ENCODE assay signal across 25 cellular contexts in genomic region chr1:179591253-179591591, GRCh38. TPM values are rescaled to one million over a fixed set of nuclear protein-coding genes. Genes with fewer than 3 reads are reported as not detected.
DNase-seq lines count a peak whose midpoint lies in the region; ATAC-seq and TF ChIP-seq lines count a peak whose summit lies in the region.
"Had no signal": no experiment of that assay in that cellular context is flagged by ENCODE, and none has a peak within 500 bp of the region (broad histone marks: within the 10 kb centered on the region; RNA-seq: fewer than 3 reads in every experiment).

No MANE protein-coding gene starts in this region.

- no peak overlapping the region for H3K27ac ChIP-seq in colonic mucosa
- no peak overlapping the region for H3K27ac ChIP-seq in neuronal stem cell (replicated peaks; ENCODE audit: low read length)
- H3K27ac ChIP-seq in naive thymus-derived CD4-positive, alpha-beta T cell (ENCODE audit: low read depth, low read length): no peak overlapping the region
- H3K27ac ChIP-seq: dorsolateral prefrontal cortex, epithelial cell of prostate, gastroesophageal sphincter, pancreas, uterus had no signal

- H3K4me3 ChIP-seq in colonic mucosa (peak overlapping the region; percentile 32), neuronal stem cell (ENCODE audit: low read length in 2 of 2) (no peak overlapping the region)
- no peak overlapping the region for H3K4me3 ChIP-seq in naive thymus-derived CD4-positive, alpha-beta T cell (ENCODE audit: low read length)
- H3K4me3 ChIP-seq: uterus had no signal

- H3K4me3 Mint-ChIP-seq in stimulated activated naive CD8-positive, alpha-beta T cell treated with anti-CD3 and anti-CD28 coated beads, Interleukin-15, amount 100 ng/mL, for 72 hours: no peak overlapping the region
- H3K4me3 Mint-ChIP-seq in T-helper 2 cell treated with Interferon-gamma antibody and Interleukin-4, amounts not matched to agents 5 μg/mL and 100 μg/mL, for 36 hours: no peak overlapping the region
- no peak overlapping the region for H3K4me3 Mint-ChIP-seq in naive thymus-derived CD4-positive, alpha-beta T cell
- H3K4me3 Mint-ChIP-seq: CD4-positive, alpha-beta T cell; naive B cell had no signal

- no peaks in the 10 kb centered on the region for H3K9me3 Mint-ChIP-seq in stimulated activated naive CD8-positive, alpha-beta T cell treated with anti-CD3 and anti-CD28 coated beads, Interleukin-15, amount 100 ng/mL, for 72 hours
- no peaks in the 10 kb centered on the region for H3K9me3 Mint-ChIP-seq in T-helper 2 cell treated with Interferon-gamma antibody and Interleukin-4, amounts not matched to agents 5 μg/mL and 100 μg/mL, for 36 hours
- peaks cover 0 to 9% (median 0%) of the 10 kb centered on the region in 11 donors for H3K9me3 Mint-ChIP-seq in naive thymus-derived CD4-positive, alpha-beta T cell
- H3K9me3 Mint-ChIP-seq: CD4-positive, alpha-beta T cell had no signal

- H3K36me3 ChIP-seq in colonic mucosa: no peaks in the 10 kb centered on the region
- no peaks in the 10 kb centered on the region for H3K36me3 ChIP-seq in neuronal stem cell (replicated peaks in 1 of 2; ENCODE audit: control insufficient read depth in 2 of 2, insufficient read depth in 2 of 2, low read length in 2 of 2)
- H3K36me3 ChIP-seq in naive thymus-derived CD4-positive, alpha-beta T cell (ENCODE audit: control insufficient read depth in 2 of 3, insufficient read depth in 3 of 3, low read length in 3 of 3): no peaks in the 10 kb centered on the region
- H3K36me3 ChIP-seq: gastroesophageal sphincter, pancreas, uterus had no signal

- H4K8ac ChIP-seq in neuronal stem cell (ENCODE audit: low read depth, low read length): no peak overlapping the region

- no peak overlapping the region for H2BK12ac ChIP-seq in neuronal stem cell (ENCODE audit: low read length)

- no peak overlapping the region for H3K4ac ChIP-seq in neuronal stem cell (ENCODE audit: low read length)

- POLR2A ChIA-PET in naive thymus-derived CD4-positive, alpha-beta T cell (lab: Charles Lee): no interaction called here

- no peak overlapping the region for H3K14ac ChIP-seq in neuronal stem cell (ENCODE audit: low read length)

- peak overlapping the region; percentile 37 for H3K23ac ChIP-seq in neuronal stem cell (ENCODE audit: low read depth, low read length, poor library complexity)

- intact Hi-C loops in colonic mucosa (cut with DNase I): no loop called here
- intact Hi-C loops in naive thymus-derived CD4-positive, alpha-beta T cell (cut with micrococcal nuclease): no loop called here

- DNase-seq in stimulated activated naive CD8-positive, alpha-beta T cell treated with anti-CD3 and anti-CD28 coated beads, Interleukin-15, amount 100 ng/mL, for 72 hours: no peak
- DNase-seq in stimulated activated naive CD8-positive, alpha-beta T cell treated with anti-CD3 and anti-CD28 coated beads, Interleukin-15, Interleukin-2, amounts not matched to agents 100 U/mL and 50 U/mL, for 24 hours: no peak
- DNase-seq in colonic mucosa (no peak), neuronal stem cell (ENCODE audit: low spot score) (no peak), NCI-H2081 (lab: John Stamatoyannopoulos, UW) (no peak)
- no peak for DNase-seq in T-helper 2 cell treated with Interferon-gamma antibody and Interleukin-4, amounts not matched to agents 5 μg/mL and 100 μg/mL, for 36 hours (ENCODE audit: low spot score)
- DNase-seq in naive thymus-derived CD4-positive, alpha-beta T cell: no peak
- DNase-seq: ACHN; activated gamma-delta T cell; CD4-positive, alpha-beta T cell; dorsolateral prefrontal cortex; mesenchymal stem cell; MM.1S; naive B cell; NCI-H2171 treated with DMSO at 0.1 percent for 48 hours; SHP77; stimulated activated naive CD4-positive, alpha-beta T cell treated with Interleukin-2 at 50 U/mL for 16 hours; uterus had no signal

- no peaks in the 10 kb centered on the region for H3K4me1 Mint-ChIP-seq in stimulated activated naive CD8-positive, alpha-beta T cell treated with anti-CD3 and anti-CD28 coated beads, Interleukin-15, amount 100 ng/mL, for 72 hours
- no peaks in the 10 kb centered on the region for H3K4me1 Mint-ChIP-seq in T-helper 2 cell treated with Interferon-gamma antibody and Interleukin-4, amounts not matched to agents 5 μg/mL and 100 μg/mL, for 36 hours (ENCODE audit: low read depth)
- peaks cover 0 to 4% (median 0%) of the 10 kb centered on the region in 7 donors for H3K4me1 Mint-ChIP-seq in naive thymus-derived CD4-positive, alpha-beta T cell
- H3K4me1 Mint-ChIP-seq: naive B cell had no signal

- H3K9ac ChIP-seq in colonic mucosa (ENCODE audit: low read depth in 2 of 2, low read length in 2 of 2): no peak overlapping the region
- peak overlapping the region; percentile 63 for H3K9ac ChIP-seq in neuronal stem cell (ENCODE audit: low read depth, low read length, poor library complexity)

- no peak overlapping the region for H2BK5ac ChIP-seq in neuronal stem cell (ENCODE audit: low read length)

- H2AFZ ChIP-seq in neuronal stem cell (ENCODE audit: low read length): no peak overlapping the region

- H3K18ac ChIP-seq in neuronal stem cell (ENCODE audit: low read length): peak overlapping the region; percentile 65

- no peaks in the 10 kb centered on the region for H3K9me3 ChIP-seq in colonic mucosa
- H3K9me3 ChIP-seq in neuronal stem cell (replicated peaks in 1 of 2; ENCODE audit: control insufficient read depth in 2 of 2, insufficient read depth in 1 of 2, low read depth in 1 of 2, low read length in 2 of 2): no peaks in the 10 kb centered on the region
- H3K9me3 ChIP-seq in naive thymus-derived CD4-positive, alpha-beta T cell (ENCODE audit: control insufficient read depth in 2 of 3, low read length in 3 of 3): no peaks in the 10 kb centered on the region
- H3K9me3 ChIP-seq: pancreas, uterus had no signal

- peak; percentile 8 for ATAC-seq in stimulated activated naive CD8-positive, alpha-beta T cell treated with anti-CD3 and anti-CD28 coated beads, Interleukin-15, amount 100 ng/mL, for 72 hours
- ATAC-seq in stimulated activated naive CD8-positive, alpha-beta T cell treated with anti-CD3 and anti-CD28 coated beads, Interleukin-15, Interleukin-2, amounts not matched to agents 100 U/mL and 50 U/mL, for 24 hours: no peak
- ATAC-seq in GM21619 (IDR thresholded peaks at IDR 0.05; ENCODE audit: unreplicated experiment): no peak
- no peak for ATAC-seq in naive thymus-derived CD4-positive, alpha-beta T cell

- no peak overlapping the region for H4K91ac ChIP-seq in neuronal stem cell (ENCODE audit: low read depth, low read length, poor library complexity)

- no peak overlapping the region for H3K27ac Mint-ChIP-seq in stimulated activated naive CD8-positive, alpha-beta T cell treated with anti-CD3 and anti-CD28 coated beads, Interleukin-15, amount 100 ng/mL, for 72 hours
- no peak overlapping the region for H3K27ac Mint-ChIP-seq in T-helper 2 cell treated with Interferon-gamma antibody and Interleukin-4, amounts not matched to agents 5 μg/mL and 100 μg/mL, for 36 hours
- H3K27ac Mint-ChIP-seq in naive thymus-derived CD4-positive, alpha-beta T cell: no peak overlapping the region
- H3K27ac Mint-ChIP-seq: CD4-positive, alpha-beta T cell; naive B cell had no signal

- no CpG with 5 or more reads among the region's 7 CpGs for WGBS in neuronal stem cell (ENCODE audit: extremely low coverage in 2 of 2, insufficient read length in 2 of 2, insufficient replicate concordance in 1 of 2), 2 donors

- H2BK120ac ChIP-seq in neuronal stem cell (ENCODE audit: low read depth, low read length): no peak overlapping the region

- no peaks in the 10 kb centered on the region for H3K4me1 ChIP-seq in colonic mucosa
- no peaks in the 10 kb centered on the region for H3K4me1 ChIP-seq in neuronal stem cell (ENCODE audit: control insufficient read depth in 2 of 2, insufficient read depth in 1 of 2, low read depth in 1 of 2, low read length in 2 of 2)
- H3K4me1 ChIP-seq in naive thymus-derived CD4-positive, alpha-beta T cell (ENCODE audit: control insufficient read depth in 2 of 2, insufficient read depth in 2 of 2, low read length in 2 of 2): no peaks in the 10 kb centered on the region

- H3K4me2 ChIP-seq in neuronal stem cell (ENCODE audit: insufficient read depth, low read length, poor library complexity, severe bottlenecking): no peak overlapping the region

- H3K36me3 Mint-ChIP-seq in T-helper 2 cell treated with Interferon-gamma antibody and Interleukin-4, amounts not matched to agents 5 μg/mL and 100 μg/mL, for 36 hours (ENCODE audit: low read depth): no peaks in the 10 kb centered on the region
- peaks cover 0 to 5% (median 0%) of the 10 kb centered on the region in 5 donors for H3K36me3 Mint-ChIP-seq in naive thymus-derived CD4-positive, alpha-beta T cell
- H3K36me3 Mint-ChIP-seq: naive B cell had no signal

- CTCF ChIA-PET in naive thymus-derived CD4-positive, alpha-beta T cell (lab: Charles Lee): no interaction called here

- no peaks in the 10 kb centered on the region for H3K79me1 ChIP-seq in neuronal stem cell (ENCODE audit: low read depth, low read length)

- TF ChIP-seq CTCF in colonic mucosa (IDR thresholded peaks at IDR 0.05): no peak

- H3K27me3 Mint-ChIP-seq in stimulated activated naive CD8-positive, alpha-beta T cell treated with anti-CD3 and anti-CD28 coated beads, Interleukin-15, amount 100 ng/mL, for 72 hours: peaks cover 63% of the 10 kb centered on the region
- peaks cover 26% of the 10 kb centered on the region for H3K27me3 Mint-ChIP-seq in T-helper 2 cell treated with Interferon-gamma antibody and Interleukin-4, amounts not matched to agents 5 μg/mL and 100 μg/mL, for 36 hours (ENCODE audit: low read depth)
- peaks cover 46 to 70% (median 60%) of the 10 kb centered on the region in 5 donors for H3K27me3 Mint-ChIP-seq in naive thymus-derived CD4-positive, alpha-beta T cell

- H2AK5ac ChIP-seq in neuronal stem cell (ENCODE audit: low read depth, low read length): no peak overlapping the region

- no peaks in the 10 kb centered on the region for H3K27me3 ChIP-seq in colonic mucosa
- H3K27me3 ChIP-seq in neuronal stem cell (ENCODE audit: control insufficient read depth in 3 of 3, insufficient read depth in 3 of 3, low read depth in 1 of 3, low read length in 3 of 3): peaks cover 0 to 16% (median 10%) of the 10 kb centered on the region in 3 experiments
- H3K27me3 ChIP-seq in naive thymus-derived CD4-positive, alpha-beta T cell (ENCODE audit: control insufficient read depth in 2 of 2, insufficient read depth in 2 of 2, low read length in 2 of 2): no peaks in the 10 kb centered on the region

- no peak overlapping the region for H2BK15ac ChIP-seq in neuronal stem cell (ENCODE audit: low read length)

RNA-seq across cellular contexts. Expression of gene TDRD5, which starts 0.4 kb away (rescaled TPM):
- 1 to 10 TPM in 1 of 2 donors, under 1 TPM in 1; 0.80 to 2.4 TPM for total RNA-seq in colonic mucosa
- 0.04 TPM for polyA plus RNA-seq in neuronal stem cell (2013, experiment 1 of 2)
- polyA plus RNA-seq in neuronal stem cell (2013, experiment 2 of 2): 0.08 TPM
- total RNA-seq in naive thymus-derived CD4-positive, alpha-beta T cell: not detected
- not detected for polyA plus RNA-seq in naive thymus-derived CD4-positive, alpha-beta T cell
- total RNA-seq: CD4-positive, alpha-beta T cell; T-helper 1 cell treated with Interleukin-12 subunit alpha and Interleukin-12 subunit beta and Interleukin-4 antibody, amounts not matched to agents 30 ng/mL and 1 ng/mL, for 36 hours had no signal
- polyA plus RNA-seq: keratinocyte had no signal

RNA-seq across cellular contexts. Expression of gene NPHS2, which starts 15.5 kb away (rescaled TPM):
- total RNA-seq in colonic mucosa: not detected
- not detected for polyA plus RNA-seq in neuronal stem cell (2013, experiment 1 of 2)
- not detected for polyA plus RNA-seq in neuronal stem cell (2013, experiment 2 of 2)
- not detected for total RNA-seq in naive thymus-derived CD4-positive, alpha-beta T cell
- polyA plus RNA-seq in naive thymus-derived CD4-positive, alpha-beta T cell: not detected
- total RNA-seq: CD4-positive, alpha-beta T cell; dorsolateral prefrontal cortex; gastroesophageal sphincter; T-helper 1 cell treated with Interleukin-12 subunit alpha and Interleukin-12 subunit beta and Interleukin-4 antibody, amounts not matched to agents 30 ng/mL and 1 ng/mL, for 36 hours; uterus had no signal
- polyA plus RNA-seq: adipose tissue, keratinocyte, pancreas had no signal
